ENCODE assay signal across 1 cellular context in the genomic region with DNA sequence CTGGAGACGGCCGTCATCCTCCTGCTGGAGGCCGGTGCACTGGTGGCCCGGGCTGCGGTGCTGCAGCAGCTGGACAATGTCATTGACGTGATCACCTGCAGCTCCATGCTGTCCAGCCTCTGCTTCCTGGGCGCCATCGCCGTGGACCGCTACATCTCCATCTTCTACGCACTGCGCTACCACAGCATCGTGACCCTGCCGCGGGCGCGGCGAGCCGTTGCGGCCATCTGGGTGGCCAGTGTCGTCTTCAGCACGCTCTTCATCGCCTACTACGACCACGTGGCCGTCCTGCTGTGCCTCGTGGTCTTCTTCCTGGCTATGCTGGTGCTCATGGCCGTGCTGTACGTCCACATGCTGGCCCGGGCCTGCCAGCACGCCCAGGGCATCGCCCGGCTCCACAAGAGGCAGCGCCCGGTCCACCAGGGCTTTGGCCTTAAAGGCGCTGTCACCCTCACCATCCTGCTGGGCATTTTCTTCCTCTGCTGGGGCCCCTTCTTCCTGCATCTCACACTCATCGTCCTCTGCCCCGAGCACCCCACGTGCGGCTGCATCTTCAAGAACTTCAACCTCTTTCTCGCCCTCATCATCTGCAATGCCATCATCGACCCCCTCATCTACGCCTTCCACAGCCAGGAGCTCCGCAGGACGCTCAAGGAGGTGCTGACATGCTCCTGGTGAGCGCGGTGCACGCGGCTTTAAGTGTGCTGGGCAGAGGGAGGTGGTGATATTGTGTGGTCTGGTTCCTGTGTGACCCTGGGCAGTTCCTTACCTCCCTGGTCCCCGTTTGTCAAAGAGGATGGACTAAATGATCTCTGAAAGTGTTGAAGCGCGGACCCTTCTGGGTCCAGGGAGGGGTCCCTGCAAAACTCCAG.
A peak's percentile ranks its signal among the peaks of the same experiment; 100 is the strongest.
TF ChIP-seq lines count a peak whose summit lies in the region.

No MANE protein-coding gene starts in this region.

TF ChIP-seq in HepG2, 621 proteins besides CTCF, POLR2A, EP300 and RAD21 (continued from another document and continues in another):
- TF ChIP-seq, protein P1, sequence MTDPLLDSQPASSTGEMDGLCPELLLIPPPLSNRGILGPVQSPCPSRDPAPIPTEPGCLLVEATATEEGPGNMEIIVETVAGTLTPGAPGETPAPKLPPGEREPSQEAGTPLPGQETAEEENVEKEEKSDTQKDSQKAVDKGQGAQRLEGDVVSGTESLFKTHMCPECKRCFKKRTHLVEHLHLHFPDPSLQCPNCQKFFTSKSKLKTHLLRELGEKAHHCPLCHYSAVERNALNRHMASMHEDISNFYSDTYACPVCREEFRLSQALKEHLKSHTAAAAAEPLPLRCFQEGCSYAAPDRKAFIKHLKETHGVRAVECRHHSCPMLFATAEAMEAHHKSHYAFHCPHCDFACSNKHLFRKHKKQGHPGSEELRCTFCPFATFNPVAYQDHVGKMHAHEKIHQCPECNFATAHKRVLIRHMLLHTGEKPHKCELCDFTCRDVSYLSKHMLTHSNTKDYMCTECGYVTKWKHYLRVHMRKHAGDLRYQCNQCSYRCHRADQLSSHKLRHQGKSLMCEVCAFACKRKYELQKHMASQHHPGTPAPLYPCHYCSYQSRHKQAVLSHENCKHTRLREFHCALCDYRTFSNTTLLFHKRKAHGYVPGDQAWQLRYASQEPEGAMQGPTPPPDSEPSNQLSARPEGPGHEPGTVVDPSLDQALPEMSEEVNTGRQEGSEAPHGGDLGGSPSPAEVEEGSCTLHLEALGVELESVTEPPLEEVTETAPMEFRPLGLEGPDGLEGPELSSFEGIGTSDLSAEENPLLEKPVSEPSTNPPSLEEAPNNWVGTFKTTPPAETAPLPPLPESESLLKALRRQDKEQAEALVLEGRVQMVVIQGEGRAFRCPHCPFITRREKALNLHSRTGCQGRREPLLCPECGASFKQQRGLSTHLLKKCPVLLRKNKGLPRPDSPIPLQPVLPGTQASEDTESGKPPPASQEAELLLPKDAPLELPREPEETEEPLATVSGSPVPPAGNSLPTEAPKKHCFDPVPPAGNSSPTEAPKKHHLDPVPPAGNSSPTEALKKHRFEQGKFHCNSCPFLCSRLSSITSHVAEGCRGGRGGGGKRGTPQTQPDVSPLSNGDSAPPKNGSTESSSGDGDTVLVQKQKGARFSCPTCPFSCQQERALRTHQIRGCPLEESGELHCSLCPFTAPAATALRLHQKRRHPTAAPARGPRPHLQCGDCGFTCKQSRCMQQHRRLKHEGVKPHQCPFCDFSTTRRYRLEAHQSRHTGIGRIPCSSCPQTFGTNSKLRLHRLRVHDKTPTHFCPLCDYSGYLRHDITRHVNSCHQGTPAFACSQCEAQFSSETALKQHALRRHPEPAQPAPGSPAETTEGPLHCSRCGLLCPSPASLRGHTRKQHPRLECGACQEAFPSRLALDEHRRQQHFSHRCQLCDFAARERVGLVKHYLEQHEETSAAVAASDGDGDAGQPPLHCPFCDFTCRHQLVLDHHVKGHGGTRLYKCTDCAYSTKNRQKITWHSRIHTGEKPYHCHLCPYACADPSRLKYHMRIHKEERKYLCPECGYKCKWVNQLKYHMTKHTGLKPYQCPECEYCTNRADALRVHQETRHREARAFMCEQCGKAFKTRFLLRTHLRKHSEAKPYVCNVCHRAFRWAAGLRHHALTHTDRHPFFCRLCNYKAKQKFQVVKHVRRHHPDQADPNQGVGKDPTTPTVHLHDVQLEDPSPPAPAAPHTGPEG (CRISPR knock-in tag; IDR thresholded peaks at IDR 0.05): no peak
- TF ChIP-seq ZNF34 (CRISPR knock-in tag; IDR thresholded peaks at IDR 0.05; ENCODE audit: borderline replicate concordance) (no peak), ZNF510 (CRISPR knock-in tag; IDR thresholded peaks at IDR 0.05; ENCODE audit: low read depth) (no peak), ZNF282 (IDR thresholded peaks at IDR 0.05; ENCODE audit: partially characterized antibody) (no peak), SOX13 (IDR thresholded peaks at IDR 0.05) (no peak), SOX13 (CRISPR knock-in tag; conservative IDR thresholded peaks at IDR 0.05 in 1 of 2, IDR thresholded peaks at IDR 0.05 in 1 of 2) (no peak), BHLHE40 (IDR thresholded peaks at IDR 0.05; ENCODE audit: low read length) (no peak), GTF3A (CRISPR knock-in tag; conservative IDR thresholded peaks at IDR 0.05) (no peak), TBX3 (IDR thresholded peaks at IDR 0.05; ENCODE audit: borderline replicate concordance) (no peak), IRX3 (CRISPR knock-in tag; IDR thresholded peaks at IDR 0.05; ENCODE audit: borderline replicate concordance, low read depth) (no peak), MED8 (CRISPR knock-in tag; IDR thresholded peaks at IDR 0.05; ENCODE audit: insufficient replicate concordance) (peak; percentile 49), ZNF550 (CRISPR knock-in tag; IDR thresholded peaks at IDR 0.05; ENCODE audit: borderline replicate concordance) (no peak), ZNF121 (CRISPR knock-in tag; IDR thresholded peaks at IDR 0.05) (no peak), NRL (CRISPR knock-in tag; IDR thresholded peaks at IDR 0.05; ENCODE audit: borderline replicate concordance) (no peak), ZNF343 (CRISPR knock-in tag; IDR thresholded peaks at IDR 0.05) (0 out of 2 replicates have a peak, but pooled peaks have one; percentile 21), ELF3 (CRISPR knock-in tag; IDR thresholded peaks at IDR 0.05) (no peak), MAFG (CRISPR knock-in tag; IDR thresholded peaks at IDR 0.05) (no peak), HMGA1 (CRISPR knock-in tag; conservative IDR thresholded peaks at IDR 0.05) (no peak), ZBTB34 (CRISPR knock-in tag; IDR thresholded peaks at IDR 0.05) (no peak), TOPORS (CRISPR knock-in tag; IDR thresholded peaks at IDR 0.05) (no peak), ZNF788 (CRISPR knock-in tag; IDR thresholded peaks at IDR 0.05; ENCODE audit: borderline replicate concordance) (peak; percentile 52; the same call in 1 of the 2 replicates), NFE2L1 (CRISPR knock-in tag; IDR thresholded peaks at IDR 0.05; ENCODE audit: borderline replicate concordance) (no peak), SAFB2 (CRISPR knock-in tag; IDR thresholded peaks at IDR 0.05; ENCODE audit: borderline replicate concordance, low read depth) (no peak), ZNF607 (CRISPR knock-in tag; IDR thresholded peaks at IDR 0.05; ENCODE audit: borderline replicate concordance) (no peak), KAT7 (CRISPR knock-in tag; IDR thresholded peaks at IDR 0.05; ENCODE audit: borderline replicate concordance) (no peak), USF2 (IDR thresholded peaks at IDR 0.05; ENCODE audit: low read depth, low read length) (no peak), USF2 (CRISPR knock-in tag; IDR thresholded peaks at IDR 0.05; ENCODE audit: borderline replicate concordance) (no peak), KLF9 (CRISPR knock-in tag; IDR thresholded peaks at IDR 0.05; ENCODE audit: low read depth) (no peak), RARG (CRISPR knock-in tag; IDR thresholded peaks at IDR 0.05; ENCODE audit: low read depth) (no peak), BRD4 (CRISPR knock-in tag; IDR thresholded peaks at IDR 0.05) (no peak)
- TF ChIP-seq, protein P2, sequence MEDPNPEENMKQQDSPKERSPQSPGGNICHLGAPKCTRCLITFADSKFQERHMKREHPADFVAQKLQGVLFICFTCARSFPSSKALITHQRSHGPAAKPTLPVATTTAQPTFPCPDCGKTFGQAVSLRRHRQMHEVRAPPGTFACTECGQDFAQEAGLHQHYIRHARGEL (CRISPR knock-in tag; IDR thresholded peaks at IDR 0.05): 0 out of 2 replicates have a peak, but pooled peaks have one; percentile 45
- TF ChIP-seq, protein P3, sequence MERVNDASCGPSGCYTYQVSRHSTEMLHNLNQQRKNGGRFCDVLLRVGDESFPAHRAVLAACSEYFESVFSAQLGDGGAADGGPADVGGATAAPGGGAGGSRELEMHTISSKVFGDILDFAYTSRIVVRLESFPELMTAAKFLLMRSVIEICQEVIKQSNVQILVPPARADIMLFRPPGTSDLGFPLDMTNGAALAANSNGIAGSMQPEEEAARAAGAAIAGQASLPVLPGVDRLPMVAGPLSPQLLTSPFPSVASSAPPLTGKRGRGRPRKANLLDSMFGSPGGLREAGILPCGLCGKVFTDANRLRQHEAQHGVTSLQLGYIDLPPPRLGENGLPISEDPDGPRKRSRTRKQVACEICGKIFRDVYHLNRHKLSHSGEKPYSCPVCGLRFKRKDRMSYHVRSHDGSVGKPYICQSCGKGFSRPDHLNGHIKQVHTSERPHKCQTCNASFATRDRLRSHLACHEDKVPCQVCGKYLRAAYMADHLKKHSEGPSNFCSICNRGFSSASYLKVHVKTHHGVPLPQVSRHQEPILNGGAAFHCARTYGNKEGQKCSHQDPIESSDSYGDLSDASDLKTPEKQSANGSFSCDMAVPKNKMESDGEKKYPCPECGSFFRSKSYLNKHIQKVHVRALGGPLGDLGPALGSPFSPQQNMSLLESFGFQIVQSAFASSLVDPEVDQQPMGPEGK (CRISPR knock-in tag; IDR thresholded peaks at IDR 0.05): no peak
- TF ChIP-seq, protein P4, sequence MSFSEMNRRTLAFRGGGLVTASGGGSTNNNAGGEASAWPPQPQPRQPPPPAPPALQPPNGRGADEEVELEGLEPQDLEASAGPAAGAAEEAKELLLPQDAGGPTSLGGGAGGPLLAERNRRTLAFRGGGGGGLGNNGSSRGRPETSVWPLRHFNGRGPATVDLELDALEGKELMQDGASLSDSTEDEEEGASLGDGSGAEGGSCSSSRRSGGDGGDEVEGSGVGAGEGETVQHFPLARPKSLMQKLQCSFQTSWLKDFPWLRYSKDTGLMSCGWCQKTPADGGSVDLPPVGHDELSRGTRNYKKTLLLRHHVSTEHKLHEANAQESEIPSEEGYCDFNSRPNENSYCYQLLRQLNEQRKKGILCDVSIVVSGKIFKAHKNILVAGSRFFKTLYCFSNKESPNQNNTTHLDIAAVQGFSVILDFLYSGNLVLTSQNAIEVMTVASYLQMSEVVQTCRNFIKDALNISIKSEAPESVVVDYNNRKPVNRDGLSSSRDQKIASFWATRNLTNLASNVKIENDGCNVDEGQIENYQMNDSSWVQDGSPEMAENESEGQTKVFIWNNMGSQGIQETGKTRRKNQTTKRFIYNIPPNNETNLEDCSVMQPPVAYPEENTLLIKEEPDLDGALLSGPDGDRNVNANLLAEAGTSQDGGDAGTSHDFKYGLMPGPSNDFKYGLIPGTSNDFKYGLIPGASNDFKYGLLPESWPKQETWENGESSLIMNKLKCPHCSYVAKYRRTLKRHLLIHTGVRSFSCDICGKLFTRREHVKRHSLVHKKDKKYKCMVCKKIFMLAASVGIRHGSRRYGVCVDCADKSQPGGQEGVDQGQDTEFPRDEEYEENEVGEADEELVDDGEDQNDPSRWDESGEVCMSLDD (CRISPR knock-in tag; IDR thresholded peaks at IDR 0.05; ENCODE audit: borderline replicate concordance): no peak
- TF ChIP-seq, protein P5, sequence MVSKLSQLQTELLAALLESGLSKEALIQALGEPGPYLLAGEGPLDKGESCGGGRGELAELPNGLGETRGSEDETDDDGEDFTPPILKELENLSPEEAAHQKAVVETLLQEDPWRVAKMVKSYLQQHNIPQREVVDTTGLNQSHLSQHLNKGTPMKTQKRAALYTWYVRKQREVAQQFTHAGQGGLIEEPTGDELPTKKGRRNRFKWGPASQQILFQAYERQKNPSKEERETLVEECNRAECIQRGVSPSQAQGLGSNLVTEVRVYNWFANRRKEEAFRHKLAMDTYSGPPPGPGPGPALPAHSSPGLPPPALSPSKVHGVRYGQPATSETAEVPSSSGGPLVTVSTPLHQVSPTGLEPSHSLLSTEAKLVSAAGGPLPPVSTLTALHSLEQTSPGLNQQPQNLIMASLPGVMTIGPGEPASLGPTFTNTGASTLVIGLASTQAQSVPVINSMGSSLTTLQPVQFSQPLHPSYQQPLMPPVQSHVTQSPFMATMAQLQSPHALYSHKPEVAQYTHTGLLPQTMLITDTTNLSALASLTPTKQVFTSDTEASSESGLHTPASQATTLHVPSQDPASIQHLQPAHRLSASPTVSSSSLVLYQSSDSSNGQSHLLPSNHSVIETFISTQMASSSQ (IDR thresholded peaks at IDR 0.05; ENCODE audit: low read depth): no peak
- TF ChIP-seq, protein P5 (CRISPR knock-in tag; IDR thresholded peaks at IDR 0.05; ENCODE audit: borderline replicate concordance): no peak
